Comparison of ENCODE assay signal across 2 cellular contexts in genomic region chr19:40611900-40612698, GRCh38.
TF ChIP-seq lines count a peak whose summit lies in the region.

No MANE protein-coding gene starts in this region.

TF ChIP-seq in GM23338, 12 proteins besides CTCF, POLR2A, EP300 and RAD21:
- TF ChIP-seq JUNB (IDR thresholded peaks at IDR 0.05; ENCODE audit: unreplicated experiment): no peak
- TF ChIP-seq ZNF114 (CRISPR knock-in tag; IDR thresholded peaks at IDR 0.05): no peak
- TF ChIP-seq EZH2phosphoT487 (IDR thresholded peaks at IDR 0.05; ENCODE audit: unreplicated experiment): no peak
- TF ChIP-seq CREB1 (CRISPR knock-in tag; IDR thresholded peaks at IDR 0.05; ENCODE audit: low read depth): no peak
- TF ChIP-seq NANOG (IDR thresholded peaks at IDR 0.05; ENCODE audit: borderline replicate concordance): no peak
- TF ChIP-seq ZNF331 (CRISPR knock-in tag; IDR thresholded peaks at IDR 0.05; ENCODE audit: low read depth): no peak
- no peak for TF ChIP-seq POLR2AphosphoS5 (IDR thresholded peaks at IDR 0.05; ENCODE audit: low read depth)
- no peak for TF ChIP-seq REST (IDR thresholded peaks at IDR 0.05; ENCODE audit: unreplicated experiment)
- TF ChIP-seq EZH2 (IDR thresholded peaks at IDR 0.05; ENCODE audit: low read depth, unreplicated experiment): no peak
- no peak for TF ChIP-seq ETS1 (IDR thresholded peaks at IDR 0.05)
- no peak for TF ChIP-seq ZNF462 (CRISPR knock-in tag; IDR thresholded peaks at IDR 0.05)
- TF ChIP-seq STAT1 (IDR thresholded peaks at IDR 0.05; ENCODE audit: unreplicated experiment): no peak

TF ChIP-seq in K562, 482 proteins besides CTCF, POLR2A, EP300 and RAD21 (continues in another document):
- TF ChIP-seq ZNF639 (CRISPR knock-in tag; conservative IDR thresholded peaks at IDR 0.05 in 1 of 2, IDR thresholded peaks at IDR 0.05 in 1 of 2) (no peak), PREB (CRISPR knock-in tag; IDR thresholded peaks at IDR 0.05) (no peak), MED1 (CRISPR knock-in tag; IDR thresholded peaks at IDR 0.05; ENCODE audit: borderline replicate concordance) (no peak), OTX1 (CRISPR knock-in tag; IDR thresholded peaks at IDR 0.05) (no peak), RBM22 (IDR thresholded peaks at IDR 0.05; ENCODE audit: low read depth, low read length, poor library complexity, severe bottlenecking) (peak; percentile 39), POLR2G (IDR thresholded peaks at IDR 0.05; ENCODE audit: low read depth, low read length) (peak; percentile 55; the same call in 1 of the 2 replicates), ZNF197 (CRISPR knock-in tag; IDR thresholded peaks at IDR 0.05; ENCODE audit: low read depth) (no peak), ZNF253 (CRISPR knock-in tag; conservative IDR thresholded peaks at IDR 0.05) (no peak), MXD1 (CRISPR knock-in tag; IDR thresholded peaks at IDR 0.05; ENCODE audit: borderline replicate concordance, poor library complexity, severe bottlenecking) (no peak), POLR2AphosphoS5 (IDR thresholded peaks at IDR 0.05; ENCODE audit: control insufficient read depth, insufficient read depth, low read depth, low read length) (no peak), ZKSCAN3 (CRISPR knock-in tag; IDR thresholded peaks at IDR 0.05) (no peak), CEBPG (CRISPR knock-in tag; IDR thresholded peaks at IDR 0.05) (no peak), CEBPG (tag; conservative IDR thresholded peaks at IDR 0.05 in 1 of 2, IDR thresholded peaks at IDR 0.05 in 1 of 2) (no peak), GABPA (tag; conservative IDR thresholded peaks at IDR 0.05; ENCODE audit: low read depth) (no peak), BRF2 (IDR thresholded peaks at IDR 0.05; ENCODE audit: borderline replicate concordance, insufficient read depth, insufficient read length) (no peak), ZHX1 (conservative IDR thresholded peaks at IDR 0.05; ENCODE audit: low read length) (no peak), ZNF24 (IDR thresholded peaks at IDR 0.05) (no peak), ZNF511 (CRISPR knock-in tag; IDR thresholded peaks at IDR 0.05) (no peak), CBX8 (IDR thresholded peaks at IDR 0.05; ENCODE audit: borderline replicate concordance, extremely low read depth, low read depth, low read length, poor library complexity, severe bottlenecking) (no peak), ZFP30 (CRISPR knock-in tag; IDR thresholded peaks at IDR 0.05; ENCODE audit: borderline replicate concordance) (no peak), RBBP5 (IDR thresholded peaks at IDR 0.05; ENCODE audit: borderline replicate concordance, insufficient read depth, low read length, poor library complexity, severe bottlenecking) (no peak), TSC22D4 (tag; IDR thresholded peaks at IDR 0.05) (no peak), NR2C1 (IDR thresholded peaks at IDR 0.05) (peak; percentile 92), NR2C1 (tag; IDR thresholded peaks at IDR 0.05) (peak; percentile 88), PTRF (tag; IDR thresholded peaks at IDR 0.05) (no peak), CREB3 (tag; conservative IDR thresholded peaks at IDR 0.05; ENCODE audit: low read depth) (no peak), SFPQ (IDR thresholded peaks at IDR 0.05; ENCODE audit: low read depth, low read length) (no peak), ZNF232 (CRISPR knock-in tag; IDR thresholded peaks at IDR 0.05) (no peak), CHAMP1 (IDR thresholded peaks at IDR 0.05) (no peak), KDM1A (IDR thresholded peaks at IDR 0.05) (no peak; a peak in 1 of 4 replicates), ESRRA (IDR thresholded peaks at IDR 0.05; ENCODE audit: borderline replicate concordance, low read depth) (peak; percentile 73), E2F1 (CRISPR knock-in tag; IDR thresholded peaks at IDR 0.05) (no peak), TCFL5 (CRISPR knock-in tag; conservative IDR thresholded peaks at IDR 0.05) (no peak), ZBTB33 (CRISPR knock-in tag; IDR thresholded peaks at IDR 0.05) (no peak), FOXP1 (CRISPR knock-in tag; IDR thresholded peaks at IDR 0.05) (no peak), THAP12 (CRISPR knock-in tag; IDR thresholded peaks at IDR 0.05) (no peak)
